Comparison of ENCODE assay signal across 8 cellular contexts in genomic region chr22:50473088-50473487, GRCh38. TPM values are rescaled to one million over a fixed set of nuclear protein-coding genes. Genes with fewer than 3 reads are reported as not detected.
DNase-seq lines count a peak whose midpoint lies in the region; ATAC-seq and TF ChIP-seq lines count a peak whose summit lies in the region.

No MANE protein-coding gene starts in this region.

- H3K9me3 ChIP-seq in heart left ventricle: no peaks in the 10 kb centered on the region
- no peaks in the 10 kb centered on the region for H3K9me3 ChIP-seq in right atrium auricular region
- H3K9me3 ChIP-seq in skeletal muscle satellite cell (replicated peaks; ENCODE audit: low read length): no peaks in the 10 kb centered on the region

- H3K36me3 Mint-ChIP-seq in WTC11: no peaks in the 10 kb centered on the region

- POLR2A ChIA-PET in WTC11 (lab: Charles Lee): no interaction called here

- ATAC-seq in heart left ventricle (no peak), WTC11 (peak; percentile 11; the same call in 1 of the 2 replicates), GM19395 (IDR thresholded peaks at IDR 0.05; ENCODE audit: unreplicated experiment) (no peak)

- H3K27ac ChIP-seq in heart left ventricle (no peak overlapping the region), right atrium auricular region (no peak overlapping the region)

- TF ChIP-seq CTCF in heart left ventricle (IDR thresholded peaks at IDR 0.05): peak in 2 of 12 donors; percentile 7 to 17
- TF ChIP-seq CTCF in right atrium auricular region (IDR thresholded peaks at IDR 0.05): no peak
- no peak for TF ChIP-seq CTCF in WTC11 (IDR thresholded peaks at IDR 0.05)

- 78 to 95% (median 81%) methylated on average over 5 to 6 of the region's 6 CpGs for WGBS in heart left ventricle, 4 donors

- H3K4me1 Mint-ChIP-seq in WTC11: peaks cover 38% of the 10 kb centered on the region

- peaks cover 12% of the 10 kb centered on the region for H3K27me3 Mint-ChIP-seq in WTC11 (ENCODE audit: low read depth)

- H3K9ac ChIP-seq in skeletal muscle satellite cell (ENCODE audit: low read depth, low read length): peak overlapping the region; percentile 86

- H3K36me3 ChIP-seq in heart left ventricle: peaks cover 0 to 1% (median 0%) of the 10 kb centered on the region in 9 donors
- no peaks in the 10 kb centered on the region for H3K36me3 ChIP-seq in right atrium auricular region
- no peaks in the 10 kb centered on the region for H3K36me3 ChIP-seq in skeletal muscle satellite cell (ENCODE audit: insufficient read depth, low read length)

- H3K4me2 ChIP-seq in skeletal muscle satellite cell (ENCODE audit: low read length): peak overlapping the region; percentile 100

- intact Hi-C loops in heart left ventricle (cut with DNase I): no loop called here

- H3K27me3 ChIP-seq in heart left ventricle: no peaks in the 10 kb centered on the region
- no peaks in the 10 kb centered on the region for H3K27me3 ChIP-seq in right atrium auricular region
- H3K27me3 ChIP-seq in skeletal muscle satellite cell (ENCODE audit: control insufficient read depth, insufficient read depth, low read length): no peaks in the 10 kb centered on the region

- H3K4me1 ChIP-seq in heart left ventricle (peaks cover 0 to 67% (median 55%) of the 10 kb centered on the region in 12 donors), right atrium auricular region (peaks cover 0 to 64% of the 10 kb centered on the region in 2 donors), skeletal muscle satellite cell (ENCODE audit: control insufficient read depth, insufficient read depth, low read length) (peaks cover 46% of the 10 kb centered on the region)

- peak overlapping the region; percentile 87 for H3K4me3 Mint-ChIP-seq in WTC11

- CTCF ChIA-PET in WTC11 (lab: Charles Lee): interaction anchor here (0.6 to 1.8 kb wide), 10 partner anchors 8 to 142 kb away, joined by 3 to 5 read pairs (median 4); partner anchors contain the start of genes ADM2 and SCO2

- DNase-seq in heart left ventricle (no peak), right atrium auricular region (ENCODE audit: low spot score) (no peak), WTC11 (ENCODE audit: low spot score) (no peak), GOT3 (lab: John Stamatoyannopoulos, UW) (no peak), NCI-H1417 treated with DMSO at 0.1 percent for 48 hours (lab: John Stamatoyannopoulos, UW) (no peak)
- DNase-seq in effector CD8-positive, alpha-beta T cell (lab: John Stamatoyannopoulos, UW): peak; percentile 42

- H3K4me3 ChIP-seq in heart left ventricle (peak overlapping the region in 7 of 12 donors; percentile 82 to 93 (median 87)), right atrium auricular region (peak overlapping the region in 1 of 2 donors; percentile 96), skeletal muscle satellite cell (ENCODE audit: low read length) (peak overlapping the region; percentile 87)

- H3K9me3 Mint-ChIP-seq in WTC11: no peaks in the 10 kb centered on the region

- no peak for TF ChIP-seq POLR2A in heart left ventricle (IDR thresholded peaks at IDR 0.05)

- H3K27ac Mint-ChIP-seq in WTC11: peak overlapping the region; percentile 77

TF ChIP-seq in WTC11, 78 proteins besides CTCF, POLR2A, EP300 and RAD21 (continues in another document):
- TF ChIP-seq PREB (CRISPR knock-in tag; IDR thresholded peaks at IDR 0.05; ENCODE audit: borderline replicate concordance) (no peak), ARID4B (CRISPR knock-in tag; IDR thresholded peaks at IDR 0.05; ENCODE audit: borderline replicate concordance) (no peak)
- TF ChIP-seq, protein P1, sequence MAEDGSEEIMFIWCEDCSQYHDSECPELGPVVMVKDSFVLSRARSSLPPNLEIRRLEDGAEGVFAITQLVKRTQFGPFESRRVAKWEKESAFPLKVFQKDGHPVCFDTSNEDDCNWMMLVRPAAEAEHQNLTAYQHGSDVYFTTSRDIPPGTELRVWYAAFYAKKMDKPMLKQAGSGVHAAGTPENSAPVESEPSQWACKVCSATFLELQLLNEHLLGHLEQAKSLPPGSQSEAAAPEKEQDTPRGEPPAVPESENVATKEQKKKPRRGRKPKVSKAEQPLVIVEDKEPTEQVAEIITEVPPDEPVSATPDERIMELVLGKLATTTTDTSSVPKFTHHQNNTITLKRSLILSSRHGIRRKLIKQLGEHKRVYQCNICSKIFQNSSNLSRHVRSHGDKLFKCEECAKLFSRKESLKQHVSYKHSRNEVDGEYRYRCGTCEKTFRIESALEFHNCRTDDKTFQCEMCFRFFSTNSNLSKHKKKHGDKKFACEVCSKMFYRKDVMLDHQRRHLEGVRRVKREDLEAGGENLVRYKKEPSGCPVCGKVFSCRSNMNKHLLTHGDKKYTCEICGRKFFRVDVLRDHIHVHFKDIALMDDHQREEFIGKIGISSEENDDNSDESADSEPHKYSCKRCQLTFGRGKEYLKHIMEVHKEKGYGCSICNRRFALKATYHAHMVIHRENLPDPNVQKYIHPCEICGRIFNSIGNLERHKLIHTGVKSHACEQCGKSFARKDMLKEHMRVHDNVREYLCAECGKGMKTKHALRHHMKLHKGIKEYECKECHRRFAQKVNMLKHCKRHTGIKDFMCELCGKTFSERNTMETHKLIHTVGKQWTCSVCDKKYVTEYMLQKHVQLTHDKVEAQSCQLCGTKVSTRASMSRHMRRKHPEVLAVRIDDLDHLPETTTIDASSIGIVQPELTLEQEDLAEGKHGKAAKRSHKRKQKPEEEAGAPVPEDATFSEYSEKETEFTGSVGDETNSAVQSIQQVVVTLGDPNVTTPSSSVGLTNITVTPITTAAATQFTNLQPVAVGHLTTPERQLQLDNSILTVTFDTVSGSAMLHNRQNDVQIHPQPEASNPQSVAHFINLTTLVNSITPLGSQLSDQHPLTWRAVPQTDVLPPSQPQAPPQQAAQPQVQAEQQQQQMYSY (CRISPR knock-in tag; IDR thresholded peaks at IDR 0.05): no peak

RNA-seq across cellular contexts. Expression of gene SBF1, which starts 1.7 kb away (rescaled TPM):
- 10 to 100 TPM; 44.9 to 91.8 (median 63.2) TPM for total RNA-seq in heart left ventricle
- 10 to 100 TPM; 38.2 to 63.8 TPM for polyA plus RNA-seq in heart left ventricle
- total RNA-seq in right atrium auricular region: 10 to 100 TPM; 41.1 to 57.1 TPM
- 87.1 to 108 TPM (median 91.5 TPM) in 3 replicates for total RNA-seq in WTC11 (2021)
- total RNA-seq in skeletal muscle satellite cell (2012; rRNA removed): 62.9 and 71.0 TPM in 2 replicates

RNA-seq across cellular contexts. Expression of gene ADM2, which starts 8.3 kb away (rescaled TPM):
- total RNA-seq in heart left ventricle (under 1 TPM in 3 of 9 donors, not detected in 6; 0.04 to 0.67 (median 0.19) TPM), right atrium auricular region (under 1 TPM in 1 of 2 donors, not detected in 1; 0.08 TPM), WTC11 (2021) (6.3 to 10.9 TPM (median 7.6 TPM) in 3 replicates)
- polyA plus RNA-seq in heart left ventricle: under 1 TPM in 1 of 2 donors, not detected in 1; 0.22 TPM
- 1.5 TPM in 2 replicates for total RNA-seq in skeletal muscle satellite cell (2012; rRNA removed)

RNA-seq across cellular contexts. Expression of gene MIOX, which starts 13.6 kb away (rescaled TPM):
- total RNA-seq in heart left ventricle: not detected
- polyA plus RNA-seq in heart left ventricle: not detected
- total RNA-seq in right atrium auricular region: not detected
- 0.33 to 0.57 TPM (median 0.41 TPM) in 3 replicates for total RNA-seq in WTC11 (2021)
- not detected in 2 replicates for total RNA-seq in skeletal muscle satellite cell (2012; rRNA removed)

RNA-seq across cellular contexts. Expression of gene LMF2, which starts 34.4 kb away (rescaled TPM):
- total RNA-seq in heart left ventricle (10 to 100 TPM; 20.9 to 46.5 (median 32.1) TPM), right atrium auricular region (10 to 100 TPM; 30.1 to 33.8 TPM), WTC11 (2021) (38.1 to 43.7 TPM (median 39.8 TPM) in 3 replicates)
- 10 to 100 TPM; 22.6 to 34.8 TPM for polyA plus RNA-seq in heart left ventricle
- total RNA-seq in skeletal muscle satellite cell (2012; rRNA removed): 39.8 and 53.3 TPM in 2 replicates

RNA-seq across cellular contexts. Expression of gene NCAPH2, which starts 34.9 kb away (rescaled TPM):
- total RNA-seq in heart left ventricle: 10 to 100 TPM; 24.7 to 34.5 (median 27.9) TPM
- 10 to 100 TPM; 33.9 to 43.3 TPM for polyA plus RNA-seq in heart left ventricle
- total RNA-seq in right atrium auricular region: 10 to 100 TPM; 19.5 to 33.4 TPM
- total RNA-seq in WTC11 (2021): 69.8 to 78.4 TPM (median 70.3 TPM) in 3 replicates
- total RNA-seq in skeletal muscle satellite cell (2012; rRNA removed): 34.0 and 40.6 TPM in 2 replicates
